Comparison of ENCODE assay signal across 9 cellular contexts in genomic region chr11:112588252-112588668, GRCh38.
DNase-seq lines count a peak whose midpoint lies in the region; FAIRE-seq and TF ChIP-seq lines count a peak whose summit lies in the region.
"Had no signal": no experiment of that assay in that cellular context is flagged by ENCODE, and none has a peak within 500 bp of the region (broad histone marks: within the 10 kb centered on the region; RNA-seq: fewer than 3 reads in every experiment).

No MANE protein-coding gene starts in this region.

- no peak overlapping the region for H3K4me3 Mint-ChIP-seq in activated CD4-positive, alpha-beta memory T cell treated with anti-CD3 and anti-CD28 coated beads, Interleukin-2, amount 10 ng/mL, durations not matched to agents 7 days and 5 days

- no peak overlapping the region for H3K4me2 ChIP-seq in endothelial cell of umbilical vein (ENCODE audit: insufficient read depth, low read length)
- H3K4me2 ChIP-seq: BLaER1 had no signal

- no peak overlapping the region for H3K4me3 ChIP-seq in endothelial cell of umbilical vein (replicated peaks in 1 of 3; ENCODE audit: insufficient read depth in 1 of 3, low read depth in 1 of 3, low read length in 3 of 3)
- H3K4me3 ChIP-seq: BLaER1 had no signal

- intact Hi-C loops in endothelial cell of umbilical vein (cut with micrococcal nuclease): loop anchor here (1.0 to 10.0 kb wide), 7 partner anchors 207 to 947 kb away; partner anchors contain the start of gene NCAM1

- peaks cover 3% of the 10 kb centered on the region for H3K27me3 Mint-ChIP-seq in activated CD4-positive, alpha-beta memory T cell treated with anti-CD3 and anti-CD28 coated beads, Interleukin-2, amount 10 ng/mL, durations not matched to agents 7 days and 5 days

- dilution Hi-C loops in endothelial cell of umbilical vein (cut with MboI; ENCODE audit: extremely low pct_ligation_motif_present, low sequenced_read_pairs): no loop called here

- H3K79me2 ChIP-seq in endothelial cell of umbilical vein (ENCODE audit: control insufficient read depth, insufficient read depth, low read length): no peaks in the 10 kb centered on the region

- peaks cover 5% of the 10 kb centered on the region for H3K4me1 Mint-ChIP-seq in activated CD4-positive, alpha-beta memory T cell treated with anti-CD3 and anti-CD28 coated beads, Interleukin-2, amount 10 ng/mL, durations not matched to agents 7 days and 5 days

- TF ChIP-seq POLR2A in endothelial cell of umbilical vein (IDR thresholded peaks at IDR 0.05; ENCODE audit: low read depth, low read length): no peak

- H3K9me3 Mint-ChIP-seq in activated CD4-positive, alpha-beta memory T cell treated with anti-CD3 and anti-CD28 coated beads, Interleukin-2, amount 10 ng/mL, durations not matched to agents 7 days and 5 days: no peaks in the 10 kb centered on the region

- BruUV-seq in endothelial cell of umbilical vein (replicated peaks; lab: Mats Ljungman, UMichigan): no TSS peak

- FAIRE-seq in endothelial cell of umbilical vein (lab: Jason Lieb, UNC): peak; percentile 84

- H2AFZ ChIP-seq in endothelial cell of umbilical vein (ENCODE audit: low read depth, low read length): no peak overlapping the region

- H3K9me3 ChIP-seq in endothelial cell of umbilical vein (replicated peaks; ENCODE audit: control insufficient read depth, insufficient read depth, low read length): no peaks in the 10 kb centered on the region
- H3K9me3 ChIP-seq: BLaER1 had no signal

- CTCF ChIA-PET in activated CD4-positive, alpha-beta memory T cell treated with anti-CD3 and anti-CD28 coated beads, Interleukin-2, amount 10 ng/mL, durations not matched to agents 7 days and 5 days (lab: Charles Lee): interaction anchor here (0.5 to 2.6 kb wide), 32 partner anchors 9 to 704 kb away, joined by 3 to 39 read pairs (median 5); no protein-coding TSS in a partner anchor
- CTCF ChIA-PET in endothelial cell of umbilical vein (lab: Charles Lee): interaction anchor here (0.6 to 11.1 kb wide), 52 partner anchors 9 to 1143 kb away, joined by 3 to 401 read pairs (median 4); no protein-coding TSS in a partner anchor

- POLR2A ChIA-PET in activated CD4-positive, alpha-beta memory T cell treated with anti-CD3 and anti-CD28 coated beads, Interleukin-2, amount 10 ng/mL, durations not matched to agents 7 days and 5 days (lab: Charles Lee): interaction anchor here (0.6 kb wide), 1 partner anchor 27 kb away, joined by 3 read pairs; no protein-coding TSS in a partner anchor
- POLR2A ChIA-PET in endothelial cell of umbilical vein (lab: Charles Lee): interaction anchor here (1.1 kb wide), 1 partner anchor 701 kb away, joined by 5 read pairs; no protein-coding TSS in a partner anchor

- no peaks in the 10 kb centered on the region for H3K4me1 ChIP-seq in endothelial cell of umbilical vein (ENCODE audit: control insufficient read depth, extremely low read depth, insufficient read depth, low read length)

- H3K27me3 ChIP-seq in endothelial cell of umbilical vein (ENCODE audit: control insufficient read depth in 2 of 2, insufficient read depth in 2 of 2, low read length in 2 of 2): no peaks in the 10 kb centered on the region
- H3K27me3 ChIP-seq: BLaER1 had no signal

- H3K27ac Mint-ChIP-seq in activated CD4-positive, alpha-beta memory T cell treated with anti-CD3 and anti-CD28 coated beads, Interleukin-2, amount 10 ng/mL, durations not matched to agents 7 days and 5 days: no peak overlapping the region

- no peaks in the 10 kb centered on the region for H3K36me3 ChIP-seq in endothelial cell of umbilical vein (ENCODE audit: control insufficient read depth in 2 of 2, extremely low read depth in 1 of 2, insufficient read depth in 2 of 2, low read length in 2 of 2)
- H3K36me3 ChIP-seq: BLaER1 had no signal

- H3K9ac ChIP-seq in endothelial cell of umbilical vein (replicated peaks; ENCODE audit: extremely low read depth, insufficient read depth, low read length): no peak overlapping the region
- H3K9ac ChIP-seq: BLaER1 had no signal

- peak; percentile 50 to 54 for TF ChIP-seq CTCF in endothelial cell of umbilical vein (IDR thresholded peaks at IDR 0.05; ENCODE audit: extremely low read depth in 1 of 2, insufficient read depth in 1 of 2, low read depth in 1 of 2, low read length in 2 of 2)

- H3K27ac ChIP-seq in endothelial cell of umbilical vein (ENCODE audit: insufficient read depth, low read depth, low read length): no peak overlapping the region
- H3K27ac ChIP-seq: BLaER1 had no signal

- H4K20me1 ChIP-seq in endothelial cell of umbilical vein (replicated peaks; ENCODE audit: control insufficient read depth, extremely low read depth, insufficient read depth, low read length): no peaks in the 10 kb centered on the region
- H4K20me1 ChIP-seq: BLaER1 had no signal

- no peaks in the 10 kb centered on the region for H3K9me1 ChIP-seq in endothelial cell of umbilical vein (replicated peaks; ENCODE audit: control insufficient read depth, extremely low read depth, insufficient read depth, low read length)

- no peaks in the 10 kb centered on the region for H3K36me3 Mint-ChIP-seq in activated CD4-positive, alpha-beta memory T cell treated with anti-CD3 and anti-CD28 coated beads, Interleukin-2, amount 10 ng/mL, durations not matched to agents 7 days and 5 days (ENCODE audit: low read depth)

- DNase-seq in activated CD4-positive, CD25-positive, alpha-beta regulatory T cell treated with anti-CD3 and anti-CD28 coated beads, Interleukin-2, amount 50 U/mL, for 16 hours (ENCODE audit: low read depth, low spot score): peak; percentile 10
- DNase-seq in activated CD4-positive, CD25-positive, alpha-beta regulatory T cell treated with anti-CD3 and anti-CD28 coated beads, Interleukin-2, amount 50 U/mL, for 72 hours: no peak
- DNase-seq in HK-2 (ENCODE audit: unreplicated experiment) (peak; percentile 13), NCI-H526 (lab: John Stamatoyannopoulos, UW) (peak; percentile 94 to 99), endothelial cell of umbilical vein (ENCODE audit: low read depth, low spot score) (peak; percentile 73), middle frontal gyrus (ENCODE audit: extremely low spot score, low spot score) (peak; percentile 82), stromal cell of bone marrow (ENCODE audit: low read depth) (peak; percentile 81)
- peak; percentile 45 for DNase-seq in activated CD4-positive, alpha-beta memory T cell treated with anti-CD3 and anti-CD28 coated beads, Interleukin-2, amount 10 ng/mL, durations not matched to agents 7 days and 5 days

TF ChIP-seq in endothelial cell of umbilical vein, 7 proteins besides CTCF, POLR2A, EP300 and RAD21:
- no peak for TF ChIP-seq MAX (IDR thresholded peaks at IDR 0.05; ENCODE audit: insufficient read depth, insufficient read length)
- TF ChIP-seq GATA2 (IDR thresholded peaks at IDR 0.05; ENCODE audit: insufficient read depth, insufficient read length, low read depth, low read length): no peak
